11 cellular contexts compared by ENCODE assay signal in genomic region chr1:117077267-117077666, GRCh38. TPM values are rescaled to one million over a fixed set of nuclear protein-coding genes. Genes with fewer than 3 reads are reported as not detected.
A peak's percentile ranks its signal among the peaks of the same experiment; 100 is the strongest.
DNase-seq lines count a peak whose midpoint lies in the region; ATAC-seq and TF ChIP-seq lines count a peak whose summit lies in the region.
"Had no signal": no experiment of that assay in that cellular context is flagged by ENCODE, and none has a peak within 500 bp of the region (broad histone marks: within the 10 kb centered on the region; RNA-seq: fewer than 3 reads in every experiment).

No MANE protein-coding gene starts in this region.

- intact Hi-C loops in lower lobe of right lung (cut with DNase I), result no loop called here

- H3K36me3 ChIP-seq in ACC112 (ENCODE audit: insufficient read depth, low read length), result peaks cover 20% of the 10 kb centered on the region; the same call in 1 of the 2 replicates
- peaks cover 72% of the 10 kb centered on the region for H3K36me3 ChIP-seq in lower lobe of right lung

- no peaks in the 10 kb centered on the region for H3K27me3 ChIP-seq in ACC112 (ENCODE audit: insufficient read depth, low read length)
- no peaks in the 10 kb centered on the region for H3K27me3 ChIP-seq in lower lobe of right lung (ENCODE audit: low read depth)
- H3K27me3 ChIP-seq: stomach had no signal

- H3K4me1 ChIP-seq in ACC112 (ENCODE audit: control insufficient read depth, insufficient read depth, low read length, unreplicated experiment) (peaks cover 16% of the 10 kb centered on the region), lower lobe of right lung (no peaks in the 10 kb centered on the region)
- H3K4me1 ChIP-seq: stomach had no signal

- H3K9me3 ChIP-seq in lower lobe of right lung, result no peaks in the 10 kb centered on the region
- H3K9me3 ChIP-seq: stomach had no signal

- DNase-seq in LoVo (ENCODE audit: low spot score) (peak; percentile 31), iris pigment epithelial cell (ENCODE audit: low read depth) (peak; percentile 96), GM19238 (ENCODE audit: insufficient read length, low spot score) (no peak), lower lobe of right lung (no peak), DMS114 treated with DMSO at 0.1 percent for 48 hours (lab: John Stamatoyannopoulos, UW; ENCODE audit: unreplicated experiment) (no peak)
- peak; percentile 60 for DNase-seq in activated naive CD4-positive, alpha-beta T cell treated with anti-CD3 and anti-CD28 coated beads, Interleukin-2, amount 50 U/mL, for 16 hours
- DNase-seq: DMS53, hippocampal formation, stomach had no signal

- TF ChIP-seq POLR2A in GM18505 (IDR thresholded peaks at IDR 0.05; ENCODE audit: borderline replicate concordance, extremely low read depth, insufficient read depth, insufficient read length), result no peak

- H3K79me2 ChIP-seq in ACC112 (ENCODE audit: control insufficient read depth, insufficient read depth, low read length, unreplicated experiment), result no peaks in the 10 kb centered on the region

- no peak overlapping the region for H3K4me3 ChIP-seq in ACC112 (ENCODE audit: low read depth, low read length)
- no peak overlapping the region for H3K4me3 ChIP-seq in lower lobe of right lung
- H3K4me3 ChIP-seq: stomach had no signal

- ATAC-seq in lower lobe of right lung (no peak), GM18505 (IDR thresholded peaks at IDR 0.05; ENCODE audit: unreplicated experiment) (no peak)

- TF ChIP-seq CTCF in lower lobe of right lung (IDR thresholded peaks at IDR 0.05), result no peak

- no peak overlapping the region for H2AFZ ChIP-seq in ACC112 (ENCODE audit: low read length, unreplicated experiment)

- H3K27ac ChIP-seq in ACC112 (ENCODE audit: low read depth, low read length) (peak overlapping the region; percentile 63), lower lobe of right lung (no peak overlapping the region)
- H3K27ac ChIP-seq: stomach had no signal

RNA-seq across cellular contexts. Expression of gene TTF2, which starts 17.1 kb away (rescaled TPM):
- total RNA-seq in lower lobe of right lung, result 18.0 TPM

RNA-seq across cellular contexts. Expression of gene TRIM45, which starts 44.3 kb away (rescaled TPM):
- 2.1 TPM for total RNA-seq in lower lobe of right lung

Comparison
In these comparisons a context has a peak if more than half of its experiments do, and no peak if none do; other contexts are left out.
1. DNase-seq: peak in LoVo (single experiment), activated naive CD4-positive, alpha-beta T cell treated with anti-CD3 and anti-CD28 coated beads, Interleukin-2, amount 50 U/mL, for 16 hours (single experiment) and iris pigment epithelial cell (single experiment); none in GM19238 (single experiment), lower lobe of right lung (single experiment) and DMS114 treated with DMSO at 0.1 percent for 48 hours (single experiment).